8 cellular contexts compared by ENCODE assay signal in genomic region chr1:63523738-63524137, GRCh38. TPM values are rescaled to one million over a fixed set of nuclear protein-coding genes. Genes with fewer than 3 reads are reported as not detected.
DNase-seq lines count a peak whose midpoint lies in the region; ATAC-seq and TF ChIP-seq lines count a peak whose summit lies in the region.

No MANE protein-coding gene starts in this region.

- H3K27me3 Mint-ChIP-seq in CD4-positive, CD25-positive, alpha-beta regulatory T cell = no peaks in the 10 kb centered on the region
- no peaks in the 10 kb centered on the region for H3K27me3 Mint-ChIP-seq in WTC11 (ENCODE audit: low read depth)

- peak overlapping the region; percentile 82 for H3K27ac ChIP-seq in CD4-positive, CD25-positive, alpha-beta regulatory T cell (ENCODE audit: insufficient read depth, low read length, poor library complexity, severe bottlenecking)
- H3K27ac ChIP-seq in heart left ventricle = peak overlapping the region; percentile 41 to 97 (median 90)
- H3K27ac ChIP-seq in gastrocnemius medialis = peak overlapping the region; percentile 77 to 84 (median 82)

- H3K4me3 ChIP-seq in CD4-positive, CD25-positive, alpha-beta regulatory T cell (ENCODE audit: low read depth, low read length) = peak overlapping the region; percentile 97
- H3K4me3 ChIP-seq in heart left ventricle (peak overlapping the region; percentile 44 to 91 (median 71)), gastrocnemius medialis (peak overlapping the region; percentile 67 to 82 (median 76))

- CTCF ChIA-PET in WTC11 (lab: Charles Lee) = interaction anchor here (0.6 to 2.1 kb wide), 6 partner anchors 14 to 196 kb away, joined by 3 to 8 read pairs (median 4); no protein-coding TSS in a partner anchor

- H3K36me3 ChIP-seq in CD4-positive, CD25-positive, alpha-beta regulatory T cell (ENCODE audit: control insufficient read depth, insufficient read depth, low read length) = peaks cover 10% of the 10 kb centered on the region
- peaks cover 0 to 24% (median 6%) of the 10 kb centered on the region in 9 donors for H3K36me3 ChIP-seq in heart left ventricle
- no peaks in the 10 kb centered on the region for H3K36me3 ChIP-seq in gastrocnemius medialis

- no peaks in the 10 kb centered on the region for H3K9me3 Mint-ChIP-seq in CD4-positive, CD25-positive, alpha-beta regulatory T cell
- H3K9me3 Mint-ChIP-seq in WTC11 = no peaks in the 10 kb centered on the region

- TF ChIP-seq CTCF in WTC11 (IDR thresholded peaks at IDR 0.05) (no peak), heart left ventricle (IDR thresholded peaks at IDR 0.05) (no peak), gastrocnemius medialis (IDR thresholded peaks at IDR 0.05 in 4 of 5, conservative IDR thresholded peaks at IDR 0.05 in 1 of 5) (no peak)

- POLR2A ChIA-PET in WTC11 (lab: Charles Lee) = interaction anchor here (0.7 kb wide), 1 partner anchor 196 kb away, joined by 4 read pairs; no protein-coding TSS in a partner anchor

- H3K4me3 Mint-ChIP-seq in CD4-positive, CD25-positive, alpha-beta regulatory T cell = peak overlapping the region; percentile 91 to 99 (median 94)
- peak overlapping the region; percentile 95 for H3K4me3 Mint-ChIP-seq in WTC11

- ATAC-seq in CD4-positive, CD25-positive, alpha-beta regulatory T cell (ENCODE audit: low read depth in 2 of 2) = peak; percentile 6 to 11
- peak; percentile 16 for ATAC-seq in GM19023 (IDR thresholded peaks at IDR 0.05; ENCODE audit: unreplicated experiment)
- ATAC-seq in HG03108 (IDR thresholded peaks at IDR 0.05; ENCODE audit: unreplicated experiment) = peak; percentile 12
- peak; percentile 3; the same call in 1 of the 2 replicates for ATAC-seq in WTC11
- peak; percentile 38 to 72 (median 60) for ATAC-seq in heart left ventricle
- peak; percentile 25 to 47 for ATAC-seq in gastrocnemius medialis

- peaks cover 17% of the 10 kb centered on the region for H3K4me1 ChIP-seq in CD4-positive, CD25-positive, alpha-beta regulatory T cell (ENCODE audit: control insufficient read depth, insufficient read depth, low read length, poor library complexity, severe bottlenecking)
- H3K4me1 ChIP-seq in heart left ventricle = peaks cover 0 to 29% (median 10%) of the 10 kb centered on the region in 12 donors
- H3K4me1 ChIP-seq in gastrocnemius medialis = peaks cover 8 to 11% of the 10 kb centered on the region in 2 donors

- H3K36me3 Mint-ChIP-seq in CD4-positive, CD25-positive, alpha-beta regulatory T cell = peaks cover 6% of the 10 kb centered on the region
- H3K36me3 Mint-ChIP-seq in WTC11 = no peaks in the 10 kb centered on the region

- no peak for DNase-seq in CD4-positive, CD25-positive, alpha-beta regulatory T cell
- DNase-seq in WTC11 (ENCODE audit: low spot score) (no peak), heart left ventricle (no peak), gastrocnemius medialis (no peak), OCI-M2 (lab: John Stamatoyannopoulos, UW; ENCODE audit: unreplicated experiment) (no peak), NCI-H128 (lab: John Stamatoyannopoulos, UW; ENCODE audit: unreplicated experiment) (no peak)

- peak overlapping the region; percentile 84 to 97 (median 96) for H3K27ac Mint-ChIP-seq in CD4-positive, CD25-positive, alpha-beta regulatory T cell
- H3K27ac Mint-ChIP-seq in WTC11 = peak overlapping the region; percentile 97

- no peak for TF ChIP-seq POLR2A in heart left ventricle (IDR thresholded peaks at IDR 0.05)
- no peak for TF ChIP-seq POLR2A in gastrocnemius medialis (IDR thresholded peaks at IDR 0.05)

- intact Hi-C loops in heart left ventricle (cut with DNase I) = loop anchor here in 3 of 10 donors (10.0 kb wide), 2 partner anchors 159 to 679 kb away; partner anchors contain the start of gene ALG6 (in 2 of the 3)
- intact Hi-C loops in gastrocnemius medialis (cut with DNase I; ENCODE audit: low total_unique reads) = loop anchor here (10.0 kb wide), 1 partner anchor 159 kb away; the partner anchor contains the start of gene ALG6

- H3K4me1 Mint-ChIP-seq in CD4-positive, CD25-positive, alpha-beta regulatory T cell = peaks cover 26 to 38% (median 34%) of the 10 kb centered on the region in 4 donors
- peaks cover 15% of the 10 kb centered on the region for H3K4me1 Mint-ChIP-seq in WTC11

- 0 to 1% (median 1%) methylated on average over 11 of the region's 11 CpGs for WGBS in heart left ventricle, 4 donors

- in situ Hi-C loops in gastrocnemius medialis (cut with MboI; ENCODE audit: low sequenced_read_pairs in 4 of 4) = no loop called here

- no peaks in the 10 kb centered on the region for H3K9me3 ChIP-seq in CD4-positive, CD25-positive, alpha-beta regulatory T cell (ENCODE audit: control insufficient read depth in 2 of 2, low read length in 2 of 2)
- no peaks in the 10 kb centered on the region for H3K9me3 ChIP-seq in heart left ventricle
- H3K9me3 ChIP-seq in gastrocnemius medialis = no peaks in the 10 kb centered on the region

- no peaks in the 10 kb centered on the region for H3K27me3 ChIP-seq in CD4-positive, CD25-positive, alpha-beta regulatory T cell (ENCODE audit: control insufficient read depth, insufficient read depth, low read length)
- H3K27me3 ChIP-seq in heart left ventricle (no peaks in the 10 kb centered on the region), gastrocnemius medialis (no peaks in the 10 kb centered on the region)

TF ChIP-seq in WTC11, 78 proteins besides CTCF, POLR2A, EP300 and RAD21:
- TF ChIP-seq ELF4 (CRISPR knock-in tag; IDR thresholded peaks at IDR 0.05; ENCODE audit: low read depth) (no peak), RORB (CRISPR knock-in tag; IDR thresholded peaks at IDR 0.05) (no peak), TP53 (CRISPR knock-in tag; IDR thresholded peaks at IDR 0.05) (no peak), CDX4 (CRISPR knock-in tag; IDR thresholded peaks at IDR 0.05; ENCODE audit: borderline replicate concordance) (no peak)

RNA-seq across cellular contexts. Expression of gene EFCAB7, which starts 0.4 kb away (rescaled TPM):
- total RNA-seq in CD4-positive, CD25-positive, alpha-beta regulatory T cell = 13.1 TPM
- polyA plus RNA-seq in CD4-positive, CD25-positive, alpha-beta regulatory T cell = 1 to 10 TPM; 2.9 to 7.1 (median 4.1) TPM
- total RNA-seq in WTC11 (2021) (2.3 to 4.3 TPM (median 2.8 TPM) in 3 replicates), heart left ventricle (10 to 100 TPM in 2 of 9 donors, 1 to 10 TPM in 7; 3.4 to 10.7 (median 7.9) TPM), gastrocnemius medialis (1 to 10 TPM; 2.2 to 6.8 (median 3.5) TPM)
- 1 to 10 TPM; 3.2 to 5.4 TPM for polyA plus RNA-seq in heart left ventricle

RNA-seq across cellular contexts. Expression of gene ITGB3BP, which starts 0.7 kb away (rescaled TPM):
- 11.3 TPM for total RNA-seq in CD4-positive, CD25-positive, alpha-beta regulatory T cell
- 10 to 100 TPM; 19.1 to 29.9 (median 24.3) TPM for polyA plus RNA-seq in CD4-positive, CD25-positive, alpha-beta regulatory T cell
- 47.2 to 51.7 TPM (median 50.2 TPM) in 3 replicates for total RNA-seq in WTC11 (2021)
- 10 to 100 TPM in 5 of 9 donors, 1 to 10 TPM in 4; 2.0 to 17.2 (median 10.1) TPM for total RNA-seq in heart left ventricle
- 1 to 10 TPM; 5.8 to 6.4 TPM for polyA plus RNA-seq in heart left ventricle
- 1 to 10 TPM; 1.6 to 6.1 (median 3.9) TPM for total RNA-seq in gastrocnemius medialis

Comparison
In these comparisons a context has a peak if more than half of its experiments do, and no peak if none do; other contexts are left out.
1. ATAC-seq: peak in every context shown above with its lines; median percentile 60 in heart left ventricle; 36 in gastrocnemius medialis; 16 in GM19023; 12 in HG03108; 8 in CD4-positive, CD25-positive, alpha-beta regulatory T cell; 3 in WTC11.